In the genomic region with DNA sequence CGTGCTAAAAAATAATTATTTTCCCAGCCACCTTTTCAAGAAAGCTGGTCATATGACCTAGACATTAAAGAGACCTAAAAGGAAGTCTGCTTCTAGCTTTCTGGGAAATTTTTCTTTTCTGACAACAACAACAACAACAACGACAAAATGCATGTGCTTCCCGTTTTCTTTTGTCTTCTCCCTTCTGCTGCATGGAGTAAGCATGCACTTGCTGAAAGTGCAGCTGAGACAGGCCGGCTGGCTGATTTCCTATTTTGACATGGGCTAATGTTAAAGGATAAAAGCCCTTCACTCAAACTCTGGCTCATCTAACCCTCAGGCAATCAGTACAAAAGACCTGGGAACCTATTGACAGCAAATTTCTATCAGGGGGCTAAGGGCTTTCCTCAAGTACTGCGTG, we compare ENCODE assay signal across 15 cellular contexts.
DNase-seq lines count a peak whose midpoint lies in the region; TF ChIP-seq lines count a peak whose summit lies in the region.
"Had no signal": no experiment of that assay in that cellular context is flagged by ENCODE, and none has a peak within 500 bp of the region (broad histone marks: within the 10 kb centered on the region; RNA-seq: fewer than 3 reads in every experiment).

No MANE protein-coding gene starts in this region.

- H4K20me1 ChIP-seq in OCI-LY7 (ENCODE audit: insufficient read depth, low read length) (no peaks in the 10 kb centered on the region), neural cell (ENCODE audit: insufficient read depth) (no peaks in the 10 kb centered on the region), MM.1S (ENCODE audit: insufficient read depth, low read length) (no peaks in the 10 kb centered on the region)
- H4K20me1 ChIP-seq: BLaER1 treated with 17β-estradiol and CSF1 and Interleukin-3, amounts not matched to agents 10 nM and 100 nM had no signal

- no peaks in the 10 kb centered on the region for H3K9me2 ChIP-seq in OCI-LY7 (ENCODE audit: insufficient read depth, low read length)
- no peaks in the 10 kb centered on the region for H3K9me2 ChIP-seq in neural cell (ENCODE audit: insufficient read depth, low read length)
- H3K9me2 ChIP-seq in MM.1S (replicated peaks; ENCODE audit: insufficient read depth, low read length) = no peaks in the 10 kb centered on the region

- no peaks in the 10 kb centered on the region for H3K4me1 Mint-ChIP-seq in T-helper 2 cell treated with Interferon-gamma antibody and Interleukin-4, amounts not matched to agents 5 μg/mL and 100 μg/mL, for 36 hours (ENCODE audit: low read depth)
- H3K4me1 Mint-ChIP-seq: B cell had no signal

- no peak for TF ChIP-seq CTCF in HEK293 (tag by site-specific recombination; IDR thresholded peaks at IDR 0.05)
- TF ChIP-seq CTCF in OCI-LY7 (conservative IDR thresholded peaks at IDR 0.05; ENCODE audit: low read length) = no peak
- TF ChIP-seq CTCF in neural cell (IDR thresholded peaks at IDR 0.05; ENCODE audit: poor library complexity, severe bottlenecking) = no peak
- TF ChIP-seq CTCF in MM.1S (IDR thresholded peaks at IDR 0.05; ENCODE audit: low read length) = no peak

- H3F3A ChIP-seq in neural cell (ENCODE audit: insufficient read depth, low read length, poor library complexity, severe bottlenecking) (no peaks in the 10 kb centered on the region), MM.1S (ENCODE audit: insufficient read depth, low read length) (no peaks in the 10 kb centered on the region)

- H3K27me3 ChIP-seq in neural cell (ENCODE audit: insufficient read depth, low read depth, low read length) (no peaks in the 10 kb centered on the region), MM.1S (replicated peaks; ENCODE audit: insufficient read depth, low read length) (no peaks in the 10 kb centered on the region)
- H3K27me3 ChIP-seq: BLaER1 treated with 17β-estradiol and CSF1 and Interleukin-3, amounts not matched to agents 10 nM and 100 nM had no signal

- H3K4me3 ChIP-seq in HEK293 (ENCODE audit: low read depth, low read length) = no peak overlapping the region
- no peak overlapping the region for H3K4me3 ChIP-seq in OCI-LY7 (ENCODE audit: low read depth, low read length, poor library complexity, severe bottlenecking)
- H3K4me3 ChIP-seq in neural cell (ENCODE audit: low read length) = peak overlapping the region; percentile 12
- H3K4me3 ChIP-seq in MM.1S (ENCODE audit: low read length) = no peak overlapping the region
- H3K4me3 ChIP-seq: BLaER1 treated with 17β-estradiol and CSF1 and Interleukin-3, amounts not matched to agents 10 nM and 100 nM; GM12878; HAP-1 had no signal

- no peak for TF ChIP-seq RAD21 in neural cell (conservative IDR thresholded peaks at IDR 0.05)

- no peaks in the 10 kb centered on the region for H3K79me2 ChIP-seq in OCI-LY7 (ENCODE audit: insufficient read depth, low read depth, low read length)
- H3K79me2 ChIP-seq in neural cell (replicated peaks; ENCODE audit: insufficient read depth, low read length) = no peaks in the 10 kb centered on the region
- no peaks in the 10 kb centered on the region for H3K79me2 ChIP-seq in MM.1S (ENCODE audit: low read length)

- H3K36me3 ChIP-seq in HEK293 (ENCODE audit: control insufficient read depth in 2 of 2, insufficient read depth in 1 of 2, low read length in 2 of 2) = no peaks in the 10 kb centered on the region
- no peaks in the 10 kb centered on the region for H3K36me3 ChIP-seq in OCI-LY7 (ENCODE audit: insufficient read depth, low read length)
- H3K36me3 ChIP-seq in neural cell (ENCODE audit: insufficient read depth, low read length) = no peaks in the 10 kb centered on the region
- no peaks in the 10 kb centered on the region for H3K36me3 ChIP-seq in MM.1S (replicated peaks; ENCODE audit: insufficient read depth, low read length)
- H3K36me3 ChIP-seq: BLaER1 treated with 17β-estradiol and CSF1 and Interleukin-3, amounts not matched to agents 10 nM and 100 nM; HAP-1 had no signal

- H2AFZ ChIP-seq in OCI-LY7 (ENCODE audit: low read length) (no peak overlapping the region), neural cell (ENCODE audit: low read depth, low read length) (no peak overlapping the region), MM.1S (ENCODE audit: low read length) (no peak overlapping the region)

- H3K27ac Mint-ChIP-seq in T-helper 2 cell treated with Interferon-gamma antibody and Interleukin-4, amounts not matched to agents 5 μg/mL and 100 μg/mL, for 36 hours = no peak overlapping the region
- H3K27ac Mint-ChIP-seq: B cell; CD8-positive, alpha-beta T cell had no signal

- H3K27ac ChIP-seq in HEK293 (ENCODE audit: extremely low read depth, low read depth, low read length) = no peak overlapping the region
- H3K27ac ChIP-seq in OCI-LY7 (ENCODE audit: low read depth, low read length, poor library complexity, severe bottlenecking) = no peak overlapping the region
- peak overlapping the region; percentile 40 for H3K27ac ChIP-seq in neural cell (ENCODE audit: low read length)
- H3K27ac ChIP-seq in MM.1S (ENCODE audit: low read length) = no peak overlapping the region

- DNase-seq in ELF-1 (ENCODE audit: low read depth, low spot score) (peak; percentile 12), OCI-LY7 (ENCODE audit: low spot score) (no peak), MM.1S (no peak), GF-D8 (lab: John Stamatoyannopoulos, UW) (no peak)
- no peak for DNase-seq in T-helper 2 cell treated with Interferon-gamma antibody and Interleukin-4, amounts not matched to agents 5 μg/mL and 100 μg/mL, for 36 hours (ENCODE audit: low spot score)
- DNase-seq: CD8-positive, alpha-beta T cell; COR-L47; DMS153; DMS79 had no signal

- H3K9ac ChIP-seq in neural cell (ENCODE audit: low read length) (peak overlapping the region; percentile 31), MM.1S (ENCODE audit: low read length) (no peak overlapping the region)
- H3K9ac ChIP-seq: BLaER1 treated with 17β-estradiol and CSF1 and Interleukin-3, amounts not matched to agents 10 nM and 100 nM had no signal

- no peaks in the 10 kb centered on the region for H3K27me3 Mint-ChIP-seq in T-helper 2 cell treated with Interferon-gamma antibody and Interleukin-4, amounts not matched to agents 5 μg/mL and 100 μg/mL, for 36 hours (ENCODE audit: low read depth)
- H3K27me3 Mint-ChIP-seq: B cell had no signal

- peak; percentile 90 for TF ChIP-seq EP300 in neural cell (conservative IDR thresholded peaks at IDR 0.05; ENCODE audit: poor library complexity, severe bottlenecking)

- H3K36me3 Mint-ChIP-seq in T-helper 2 cell treated with Interferon-gamma antibody and Interleukin-4, amounts not matched to agents 5 μg/mL and 100 μg/mL, for 36 hours (ENCODE audit: low read depth) = no peaks in the 10 kb centered on the region
- H3K36me3 Mint-ChIP-seq: CD8-positive, alpha-beta T cell had no signal

- no peaks in the 10 kb centered on the region for H3K9me3 ChIP-seq in HEK293 (ENCODE audit: control insufficient read depth, insufficient read depth, low read depth, low read length)
- H3K9me3 ChIP-seq in OCI-LY7 (ENCODE audit: low read length) = no peaks in the 10 kb centered on the region
- H3K9me3 ChIP-seq in neural cell (ENCODE audit: low read length) = no peaks in the 10 kb centered on the region
- H3K9me3 ChIP-seq in MM.1S (replicated peaks; ENCODE audit: insufficient read depth, low read length) = no peaks in the 10 kb centered on the region
- H3K9me3 ChIP-seq: HAP-1 had no signal

- no peak overlapping the region for H3K4me3 Mint-ChIP-seq in T-helper 2 cell treated with Interferon-gamma antibody and Interleukin-4, amounts not matched to agents 5 μg/mL and 100 μg/mL, for 36 hours
- H3K4me3 Mint-ChIP-seq: B cell; CD8-positive, alpha-beta T cell had no signal

- peaks cover 6% of the 10 kb centered on the region for H3K9me3 Mint-ChIP-seq in T-helper 2 cell treated with Interferon-gamma antibody and Interleukin-4, amounts not matched to agents 5 μg/mL and 100 μg/mL, for 36 hours

- intact Hi-C loops in OCI-LY7 (cut with micrococcal nuclease; ENCODE audit: unreplicated experiment) = no loop called here

- CTCF ChIA-PET in HEK293 (lab: Yijun Ruan, JAX) (interaction anchor here (0.9 to 1.9 kb wide), 5 partner anchors 12 to 461 kb away, joined by 3 to 9 read pairs (median 4); no protein-coding TSS in a partner anchor), OCI-LY7 (lab: Charles Lee; ENCODE audit: unreplicated experiment) (no interaction called here)

- H3K4me1 ChIP-seq in HEK293 (ENCODE audit: control insufficient read depth, insufficient read depth, low read length) (peaks cover 41% of the 10 kb centered on the region), OCI-LY7 (ENCODE audit: insufficient read depth, low read length, poor library complexity, severe bottlenecking) (no peaks in the 10 kb centered on the region), MM.1S (ENCODE audit: low read length) (no peaks in the 10 kb centered on the region)
- H3K4me1 ChIP-seq: HAP-1 had no signal

- no TSS peak for BruUV-seq in OCI-LY7 (replicated peaks; lab: Mats Ljungman, UMichigan)

- POLR2A ChIA-PET in HEK293 (lab: Yijun Ruan, JAX) = no interaction called here
- POLR2A ChIA-PET in OCI-LY7 (lab: Charles Lee) = interaction anchor here (0.7 to 1.5 kb wide), 2 partner anchors 9 to 25 kb away, joined by 3 to 5 read pairs; no protein-coding TSS in a partner anchor

- peak overlapping the region; percentile 27; the same call in 1 of the 2 replicates for H3K4me2 ChIP-seq in OCI-LY7 (ENCODE audit: low read length)
- H3K4me2 ChIP-seq in neural cell (ENCODE audit: low read length) = no peak overlapping the region
- H3K4me2 ChIP-seq in MM.1S (ENCODE audit: low read depth, low read length) = no peak overlapping the region

TF ChIP-seq in HEK293, 187 proteins besides CTCF, POLR2A, EP300 and RAD21 (continues in another document):
- TF ChIP-seq ZNF530 (tag by site-specific recombination; IDR thresholded peaks at IDR 0.05; ENCODE audit: low read depth) = no peak

TF ChIP-seq in neural cell, 6 proteins besides CTCF, POLR2A, EP300 and RAD21:
- TF ChIP-seq MXI1 (conservative IDR thresholded peaks at IDR 0.05; ENCODE audit: poor library complexity, severe bottlenecking) (peak; percentile 65), POLR2AphosphoS5 (IDR thresholded peaks at IDR 0.05) (peak; percentile 39), EZH2 (IDR thresholded peaks at IDR 0.05; ENCODE audit: borderline replicate concordance, insufficient read depth, low read length, poor library complexity, severe bottlenecking) (no peak)
